In genomic region chr2:173891315-173892037, GRCh38 we compare ENCODE assay signal across 1 cellular context.
A peak's percentile ranks its signal among the peaks of the same experiment; 100 is the strongest.
TF ChIP-seq lines count a peak whose summit lies in the region.

No MANE protein-coding gene starts in this region.

TF ChIP-seq in K562, 482 proteins besides CTCF, POLR2A, EP300 and RAD21 (continued from another document and continues in another):
- no peak for TF ChIP-seq CUX1 (CRISPR knock-in tag; IDR thresholded peaks at IDR 0.05)
- peak; percentile 98 for TF ChIP-seq MECOM (CRISPR knock-in tag; IDR thresholded peaks at IDR 0.05)
- TF ChIP-seq ZNF584 (CRISPR knock-in tag; IDR thresholded peaks at IDR 0.05; ENCODE audit: low read depth) = peak; percentile 63; the same call in 1 of the 2 replicates
- peak; percentile 50 for TF ChIP-seq LEF1 (IDR thresholded peaks at IDR 0.05)
- no peak for TF ChIP-seq E2F3 (CRISPR knock-in tag; IDR thresholded peaks at IDR 0.05)
- 0 out of 2 replicates have a peak, but pooled peaks have one; percentile 55 for TF ChIP-seq PHB2 (IDR thresholded peaks at IDR 0.05; ENCODE audit: low read depth)
- TF ChIP-seq SMARCA4 (IDR thresholded peaks at IDR 0.05) = peak; percentile 92
- no peak for TF ChIP-seq RBBP5 (IDR thresholded peaks at IDR 0.05; ENCODE audit: borderline replicate concordance, insufficient read depth, low read length, poor library complexity, severe bottlenecking)
- TF ChIP-seq CHD4 (IDR thresholded peaks at IDR 0.05; ENCODE audit: insufficient read depth, insufficient replicate concordance, low read depth, low read length, poor library complexity, severe bottlenecking) = no peak
- peak; percentile 66 for TF ChIP-seq L3MBTL2 (IDR thresholded peaks at IDR 0.05)
- peak; percentile 96 for TF ChIP-seq TEAD4 (IDR thresholded peaks at IDR 0.05; ENCODE audit: low read length)
- no peak for TF ChIP-seq TEAD4 (CRISPR knock-in tag; IDR thresholded peaks at IDR 0.05; ENCODE audit: borderline replicate concordance)
- peak; percentile 71; the same call in 1 of the 2 replicates for TF ChIP-seq ZNF589 (CRISPR knock-in tag; IDR thresholded peaks at IDR 0.05; ENCODE audit: low read depth)
- TF ChIP-seq, protein P1, sequence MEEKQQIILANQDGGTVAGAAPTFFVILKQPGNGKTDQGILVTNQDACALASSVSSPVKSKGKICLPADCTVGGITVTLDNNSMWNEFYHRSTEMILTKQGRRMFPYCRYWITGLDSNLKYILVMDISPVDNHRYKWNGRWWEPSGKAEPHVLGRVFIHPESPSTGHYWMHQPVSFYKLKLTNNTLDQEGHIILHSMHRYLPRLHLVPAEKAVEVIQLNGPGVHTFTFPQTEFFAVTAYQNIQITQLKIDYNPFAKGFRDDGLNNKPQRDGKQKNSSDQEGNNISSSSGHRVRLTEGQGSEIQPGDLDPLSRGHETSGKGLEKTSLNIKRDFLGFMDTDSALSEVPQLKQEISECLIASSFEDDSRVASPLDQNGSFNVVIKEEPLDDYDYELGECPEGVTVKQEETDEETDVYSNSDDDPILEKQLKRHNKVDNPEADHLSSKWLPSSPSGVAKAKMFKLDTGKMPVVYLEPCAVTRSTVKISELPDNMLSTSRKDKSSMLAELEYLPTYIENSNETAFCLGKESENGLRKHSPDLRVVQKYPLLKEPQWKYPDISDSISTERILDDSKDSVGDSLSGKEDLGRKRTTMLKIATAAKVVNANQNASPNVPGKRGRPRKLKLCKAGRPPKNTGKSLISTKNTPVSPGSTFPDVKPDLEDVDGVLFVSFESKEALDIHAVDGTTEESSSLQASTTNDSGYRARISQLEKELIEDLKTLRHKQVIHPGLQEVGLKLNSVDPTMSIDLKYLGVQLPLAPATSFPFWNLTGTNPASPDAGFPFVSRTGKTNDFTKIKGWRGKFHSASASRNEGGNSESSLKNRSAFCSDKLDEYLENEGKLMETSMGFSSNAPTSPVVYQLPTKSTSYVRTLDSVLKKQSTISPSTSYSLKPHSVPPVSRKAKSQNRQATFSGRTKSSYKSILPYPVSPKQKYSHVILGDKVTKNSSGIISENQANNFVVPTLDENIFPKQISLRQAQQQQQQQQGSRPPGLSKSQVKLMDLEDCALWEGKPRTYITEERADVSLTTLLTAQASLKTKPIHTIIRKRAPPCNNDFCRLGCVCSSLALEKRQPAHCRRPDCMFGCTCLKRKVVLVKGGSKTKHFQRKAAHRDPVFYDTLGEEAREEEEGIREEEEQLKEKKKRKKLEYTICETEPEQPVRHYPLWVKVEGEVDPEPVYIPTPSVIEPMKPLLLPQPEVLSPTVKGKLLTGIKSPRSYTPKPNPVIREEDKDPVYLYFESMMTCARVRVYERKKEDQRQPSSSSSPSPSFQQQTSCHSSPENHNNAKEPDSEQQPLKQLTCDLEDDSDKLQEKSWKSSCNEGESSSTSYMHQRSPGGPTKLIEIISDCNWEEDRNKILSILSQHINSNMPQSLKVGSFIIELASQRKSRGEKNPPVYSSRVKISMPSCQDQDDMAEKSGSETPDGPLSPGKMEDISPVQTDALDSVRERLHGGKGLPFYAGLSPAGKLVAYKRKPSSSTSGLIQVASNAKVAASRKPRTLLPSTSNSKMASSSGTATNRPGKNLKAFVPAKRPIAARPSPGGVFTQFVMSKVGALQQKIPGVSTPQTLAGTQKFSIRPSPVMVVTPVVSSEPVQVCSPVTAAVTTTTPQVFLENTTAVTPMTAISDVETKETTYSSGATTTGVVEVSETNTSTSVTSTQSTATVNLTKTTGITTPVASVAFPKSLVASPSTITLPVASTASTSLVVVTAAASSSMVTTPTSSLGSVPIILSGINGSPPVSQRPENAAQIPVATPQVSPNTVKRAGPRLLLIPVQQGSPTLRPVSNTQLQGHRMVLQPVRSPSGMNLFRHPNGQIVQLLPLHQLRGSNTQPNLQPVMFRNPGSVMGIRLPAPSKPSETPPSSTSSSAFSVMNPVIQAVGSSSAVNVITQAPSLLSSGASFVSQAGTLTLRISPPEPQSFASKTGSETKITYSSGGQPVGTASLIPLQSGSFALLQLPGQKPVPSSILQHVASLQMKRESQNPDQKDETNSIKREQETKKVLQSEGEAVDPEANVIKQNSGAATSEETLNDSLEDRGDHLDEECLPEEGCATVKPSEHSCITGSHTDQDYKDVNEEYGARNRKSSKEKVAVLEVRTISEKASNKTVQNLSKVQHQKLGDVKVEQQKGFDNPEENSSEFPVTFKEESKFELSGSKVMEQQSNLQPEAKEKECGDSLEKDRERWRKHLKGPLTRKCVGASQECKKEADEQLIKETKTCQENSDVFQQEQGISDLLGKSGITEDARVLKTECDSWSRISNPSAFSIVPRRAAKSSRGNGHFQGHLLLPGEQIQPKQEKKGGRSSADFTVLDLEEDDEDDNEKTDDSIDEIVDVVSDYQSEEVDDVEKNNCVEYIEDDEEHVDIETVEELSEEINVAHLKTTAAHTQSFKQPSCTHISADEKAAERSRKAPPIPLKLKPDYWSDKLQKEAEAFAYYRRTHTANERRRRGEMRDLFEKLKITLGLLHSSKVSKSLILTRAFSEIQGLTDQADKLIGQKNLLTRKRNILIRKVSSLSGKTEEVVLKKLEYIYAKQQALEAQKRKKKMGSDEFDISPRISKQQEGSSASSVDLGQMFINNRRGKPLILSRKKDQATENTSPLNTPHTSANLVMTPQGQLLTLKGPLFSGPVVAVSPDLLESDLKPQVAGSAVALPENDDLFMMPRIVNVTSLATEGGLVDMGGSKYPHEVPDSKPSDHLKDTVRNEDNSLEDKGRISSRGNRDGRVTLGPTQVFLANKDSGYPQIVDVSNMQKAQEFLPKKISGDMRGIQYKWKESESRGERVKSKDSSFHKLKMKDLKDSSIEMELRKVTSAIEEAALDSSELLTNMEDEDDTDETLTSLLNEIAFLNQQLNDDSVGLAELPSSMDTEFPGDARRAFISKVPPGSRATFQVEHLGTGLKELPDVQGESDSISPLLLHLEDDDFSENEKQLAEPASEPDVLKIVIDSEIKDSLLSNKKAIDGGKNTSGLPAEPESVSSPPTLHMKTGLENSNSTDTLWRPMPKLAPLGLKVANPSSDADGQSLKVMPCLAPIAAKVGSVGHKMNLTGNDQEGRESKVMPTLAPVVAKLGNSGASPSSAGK (IDR thresholded peaks at IDR 0.05) = no peak; the same call in 1 of the 2 replicates
- TF ChIP-seq TFE3 (CRISPR knock-in tag; IDR thresholded peaks at IDR 0.05) = no peak
- no peak for TF ChIP-seq SIX5 (IDR thresholded peaks at IDR 0.05; ENCODE audit: borderline replicate concordance in 1 of 2, insufficient read depth in 1 of 2, low read depth in 1 of 2, low read length in 2 of 2)
- TF ChIP-seq ZBTB11 (CRISPR knock-in tag; IDR thresholded peaks at IDR 0.05) = peak in 1 of 3 experiments; percentile 69; a peak in 1 of 6 replicates
- no peak for TF ChIP-seq NR2F6 (CRISPR knock-in tag; IDR thresholded peaks at IDR 0.05)
- no peak for TF ChIP-seq NFIX (CRISPR knock-in tag; IDR thresholded peaks at IDR 0.05; ENCODE audit: low read depth)
- TF ChIP-seq ZBTB5 (IDR thresholded peaks at IDR 0.05) = no peak
- TF ChIP-seq ZNF124 (CRISPR knock-in tag; IDR thresholded peaks at IDR 0.05) = no peak
- peak; percentile 81 for TF ChIP-seq SMARCC2 (IDR thresholded peaks at IDR 0.05; ENCODE audit: low read depth)
- TF ChIP-seq SREBF1 (IDR thresholded peaks at IDR 0.05; ENCODE audit: borderline replicate concordance, low read depth, low read length) = no peak
- peak; percentile 92 for TF ChIP-seq SOX6 (IDR thresholded peaks at IDR 0.05)
- TF ChIP-seq PKNOX1 (IDR thresholded peaks at IDR 0.05) = peak; percentile 46; the same call in 1 of the 2 replicates
- TF ChIP-seq POLR2AphosphoS5 (IDR thresholded peaks at IDR 0.05; ENCODE audit: control insufficient read depth, insufficient read depth, low read depth, low read length) = peak; percentile 73
